Comparison of ENCODE assay signal across 14 cellular contexts in the genomic region with DNA sequence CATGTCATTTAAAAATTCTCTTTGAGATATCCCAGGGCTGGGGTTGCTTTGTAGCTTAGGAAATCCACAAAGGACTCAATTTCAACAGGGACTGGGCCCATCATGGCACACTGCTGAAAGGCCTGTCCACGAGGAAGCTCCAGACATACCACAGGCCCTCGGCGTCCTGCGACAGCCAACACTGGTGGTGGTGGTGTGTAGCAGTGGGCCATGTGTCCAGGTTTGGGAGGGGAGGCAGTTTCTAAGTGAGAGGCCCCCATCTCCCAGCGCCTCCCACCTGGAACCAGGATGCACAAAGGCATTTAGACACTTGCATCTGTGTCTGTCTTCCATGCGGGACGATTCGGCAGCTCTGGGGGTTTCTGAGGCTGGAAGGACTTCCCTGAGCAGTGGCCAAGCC.
DNase-seq lines count a peak whose midpoint lies in the region; ATAC-seq, FAIRE-seq and TF ChIP-seq lines count a peak whose summit lies in the region.
"Had no signal": no experiment of that assay in that cellular context is flagged by ENCODE, and none has a peak within 500 bp of the region (broad histone marks: within the 10 kb centered on the region; RNA-seq: fewer than 3 reads in every experiment).

No MANE protein-coding gene starts in this region.

- H3K4me2 ChIP-seq in H1 (ENCODE audit: insufficient read depth in 1 of 2, low read depth in 2 of 2, low read length in 2 of 2) = no peak overlapping the region
- H3K4me2 ChIP-seq: A549 had no signal

- no peaks in the 10 kb centered on the region for H3K23me2 ChIP-seq in H1 (ENCODE audit: low read depth, low read length)

- no peaks in the 10 kb centered on the region for H3K9me3 Mint-ChIP-seq in natural killer cell treated with Interleukin-12 subunit alpha and Interleukin-12 subunit beta and Interleukin-15 and Interleukin-18, amount 100 ng/mL, for 72 hours
- no peaks in the 10 kb centered on the region for H3K9me3 Mint-ChIP-seq in natural killer cell
- H3K9me3 Mint-ChIP-seq in activated naive CD4-positive, alpha-beta T cell treated with anti-CD3 and anti-CD28 coated beads, Interleukin-2, amount 50 U/mL, for 72 hours = no peaks in the 10 kb centered on the region
- H3K9me3 Mint-ChIP-seq: CD4-positive, alpha-beta memory T cell had no signal

- whole genome bisulfite sequencing in H1 (ENCODE audit: extremely low coverage in 1 of 2, insufficient coverage in 1 of 2, insufficient read length in 1 of 2, insufficient replicate concordance in 2 of 2, low coverage in 1 of 2, low lambda C conversion rate in 2 of 2, missing lambda C conversion rate in 1 of 2), 2 experiments = 96% methylated on average over 8 of the region's 8 CpGs; no CpG with 5 or more reads in 1 of the 2 experiments
- 89 to 95% (median 92%) methylated on average over 7 to 8 of the region's 8 CpGs for WGBS in spleen, 5 donors

- H3K14ac ChIP-seq in H1 (ENCODE audit: insufficient read length) = no peak overlapping the region

- CTCF ChIA-PET in H1 (lab: Charles Lee; ENCODE audit: partially characterized antibody) = interaction anchor here (0.6 to 5.8 kb wide), 43 partner anchors 8 to 513 kb away, joined by 3 to 76 read pairs (median 5); no protein-coding TSS in a partner anchor

- H3K4me3 Mint-ChIP-seq in natural killer cell treated with Interleukin-12 subunit alpha and Interleukin-12 subunit beta and Interleukin-15 and Interleukin-18, amount 100 ng/mL, for 72 hours = no peak overlapping the region
- H3K4me3 Mint-ChIP-seq in natural killer cell = no peak overlapping the region
- H3K4me3 Mint-ChIP-seq: CD4-positive, alpha-beta memory T cell; H9 had no signal

- no peak overlapping the region for H3K9ac ChIP-seq in H1 (replicated peaks in 1 of 4; ENCODE audit: extremely low read depth in 1 of 4, low read depth in 3 of 4, low read length in 3 of 4)

- peak; percentile 46 for DNase-seq in natural killer cell treated with Interleukin-12 subunit alpha and Interleukin-12 subunit beta and Interleukin-15 and Interleukin-18, amount 100 ng/mL, for 72 hours (ENCODE audit: low spot score)
- DNase-seq in natural killer cell (no peak), H1 (ENCODE audit: low read depth in 1 of 2, low spot score in 2 of 2) (no peak), posterior vena cava (ENCODE audit: low spot score) (peak; percentile 54), spleen (peak; percentile 67), SW480 (ENCODE audit: low spot score) (no peak), cerebellar cortex (ENCODE audit: low spot score) (no peak)
- no peak for DNase-seq in activated naive CD4-positive, alpha-beta T cell treated with anti-CD3 and anti-CD28 coated beads, Interleukin-2, amount 50 U/mL, for 72 hours (ENCODE audit: low spot score in 2 of 2)
- DNase-seq: DMS79 treated with DMSO at 0.1 percent for 48 hours, GF-D8 had no signal

- FAIRE-seq in H1 (lab: Jason Lieb, UNC) = no peak
- FAIRE-seq: A549 had no signal

- H3K79me1 ChIP-seq in H1 (ENCODE audit: low read depth, low read length) = no peaks in the 10 kb centered on the region

- intact Hi-C loops in natural killer cell (cut with micrococcal nuclease) (no loop called here), posterior vena cava (cut with DNase I) (loop anchor here in 1 of 2 donors (2.0 to 5.0 kb wide), 2 partner anchors 316 to 514 kb away; no protein-coding TSS in a partner anchor), spleen (cut with DNase I; ENCODE audit: low total_unique reads) (loop anchor here (5.0 kb wide), 1 partner anchor 514 kb away; no protein-coding TSS in a partner anchor)

- H3K36me3 ChIP-seq in H1 (ENCODE audit: control insufficient read depth in 2 of 4, insufficient read depth in 4 of 4, low read length in 3 of 4) (no peaks in the 10 kb centered on the region), spleen (no peaks in the 10 kb centered on the region)
- H3K36me3 ChIP-seq: BE2C had no signal

- TF ChIP-seq CTCF in natural killer cell (IDR thresholded peaks at IDR 0.05) = no peak
- TF ChIP-seq CTCF in H1 (IDR thresholded peaks at IDR 0.05; ENCODE audit: control extremely low read depth in 1 of 3, insufficient read depth in 1 of 3, low read depth in 1 of 3, low read length in 3 of 3) = no peak
- TF ChIP-seq CTCF in spleen (IDR thresholded peaks at IDR 0.05 in 8 of 11, conservative IDR thresholded peaks at IDR 0.05 in 3 of 11) = no peak

- H2AK5ac ChIP-seq in H1 (ENCODE audit: low read depth, low read length) = no peak overlapping the region

- no peak overlapping the region for H3K27ac Mint-ChIP-seq in natural killer cell treated with Interleukin-12 subunit alpha and Interleukin-12 subunit beta and Interleukin-15 and Interleukin-18, amount 100 ng/mL, for 72 hours
- no peak overlapping the region for H3K27ac Mint-ChIP-seq in natural killer cell
- H3K27ac Mint-ChIP-seq in activated naive CD4-positive, alpha-beta T cell treated with anti-CD3 and anti-CD28 coated beads, Interleukin-2, amount 50 U/mL, for 72 hours = no peak overlapping the region
- H3K27ac Mint-ChIP-seq: CD4-positive, alpha-beta memory T cell had no signal

- H3K27ac ChIP-seq in H1 (ENCODE audit: low read depth, low read length) (no peak overlapping the region), spleen (no peak overlapping the region)
- H3K27ac ChIP-seq: A549 had no signal

- H3K4me3 ChIP-seq in H1 (ENCODE audit: extremely low read depth in 1 of 4, insufficient read depth in 2 of 4, low read depth in 3 of 4, low read length in 4 of 4) (no peak overlapping the region), spleen (no peak overlapping the region)
- H3K4me3 ChIP-seq: A549 had no signal

- no peak for ATAC-seq in natural killer cell treated with Interleukin-12 subunit alpha and Interleukin-12 subunit beta and Interleukin-15 and Interleukin-18, amount 100 ng/mL, for 72 hours
- no peak for ATAC-seq in natural killer cell
- ATAC-seq in activated naive CD4-positive, alpha-beta T cell treated with anti-CD3 and anti-CD28 coated beads, Interleukin-2, amount 50 U/mL, for 72 hours = no peak

- no peak for TF ChIP-seq EP300 in H1 (IDR thresholded peaks at IDR 0.05; ENCODE audit: borderline replicate concordance in 1 of 2, low read depth in 2 of 2, low read length in 2 of 2)

- H3K4me1 ChIP-seq in H1 (replicated peaks in 1 of 4; ENCODE audit: control insufficient read depth in 3 of 4, insufficient read depth in 4 of 4, low read length in 3 of 4) = peaks cover 0 to 4% (median 1%) of the 10 kb centered on the region in 4 experiments; a peak in 5 of 7 replicates
- no peaks in the 10 kb centered on the region for H3K4me1 ChIP-seq in spleen
- H3K4me1 ChIP-seq: A549, BE2C had no signal

- H3K27me3 Mint-ChIP-seq in natural killer cell treated with Interleukin-12 subunit alpha and Interleukin-12 subunit beta and Interleukin-15 and Interleukin-18, amount 100 ng/mL, for 72 hours = peaks cover 0 to 2% of the 10 kb centered on the region in 2 donors
- peaks cover 6 to 14% of the 10 kb centered on the region in 2 donors for H3K27me3 Mint-ChIP-seq in natural killer cell (ENCODE audit: low read depth in 2 of 2)

- no peaks in the 10 kb centered on the region for H3K4me1 Mint-ChIP-seq in natural killer cell treated with Interleukin-12 subunit alpha and Interleukin-12 subunit beta and Interleukin-15 and Interleukin-18, amount 100 ng/mL, for 72 hours (ENCODE audit: low read depth in 2 of 2)
- no peaks in the 10 kb centered on the region for H3K4me1 Mint-ChIP-seq in natural killer cell
- H3K4me1 Mint-ChIP-seq: CD4-positive, alpha-beta memory T cell had no signal

- H2AFZ ChIP-seq in H1 (ENCODE audit: low read length) = peak overlapping the region; percentile 93; the same call in 1 of the 2 replicates

- H4K5ac ChIP-seq in H1 (ENCODE audit: insufficient read length, low read depth, low read length) = no peak overlapping the region

- H4K8ac ChIP-seq in H1 (ENCODE audit: extremely low read depth, insufficient read depth, low read length) = no peak overlapping the region

- H3K27me3 ChIP-seq in H1 (replicated peaks in 1 of 4; ENCODE audit: control insufficient read depth in 3 of 4, extremely low read depth in 1 of 4, insufficient read depth in 3 of 4, low read length in 3 of 4) = no peaks in the 10 kb centered on the region; a peak in 1 of 7 replicates
- H3K27me3 ChIP-seq in spleen (replicated peaks in 1 of 7) = peaks cover 0 to 16% (median 0%) of the 10 kb centered on the region in 7 donors
- H3K27me3 ChIP-seq: BE2C had no signal

- H2BK12ac ChIP-seq in H1 (ENCODE audit: low read depth, low read length) = 0 out of 2 replicates have a peak overlapping the region, but pooled peaks have one; percentile 27

- H3K79me2 ChIP-seq in H1 (ENCODE audit: control insufficient read depth in 1 of 2, insufficient read depth in 2 of 2, low read length in 2 of 2) = no peaks in the 10 kb centered on the region

- TF ChIP-seq POLR2A in H1 (IDR thresholded peaks at IDR 0.05; ENCODE audit: control extremely low read depth in 1 of 2, low read depth in 2 of 2, low read length in 2 of 2) (no peak), spleen (IDR thresholded peaks at IDR 0.05) (no peak)

- H3K9me3 ChIP-seq in H1 (ENCODE audit: insufficient read depth in 2 of 2, low read depth in 1 of 2, low read length in 1 of 2) = no peaks in the 10 kb centered on the region
- H3K9me3 ChIP-seq in spleen = no peaks in the 10 kb centered on the region
- H3K9me3 ChIP-seq: A549, BE2C had no signal

- peak overlapping the region; percentile 98; the same call in 1 of the 2 replicates for H2BK15ac ChIP-seq in H1 (ENCODE audit: low read length)

- H2BK20ac ChIP-seq in H1 (ENCODE audit: low read length) = 0 out of 2 replicates have a peak overlapping the region, but pooled peaks have one; percentile 72

- H3K36me3 Mint-ChIP-seq in natural killer cell treated with Interleukin-12 subunit alpha and Interleukin-12 subunit beta and Interleukin-15 and Interleukin-18, amount 100 ng/mL, for 72 hours = no peaks in the 10 kb centered on the region
- H3K36me3 Mint-ChIP-seq in natural killer cell = no peaks in the 10 kb centered on the region
- no peaks in the 10 kb centered on the region for H3K36me3 Mint-ChIP-seq in activated naive CD4-positive, alpha-beta T cell treated with anti-CD3 and anti-CD28 coated beads, Interleukin-2, amount 50 U/mL, for 72 hours
- H3K36me3 Mint-ChIP-seq: CD4-positive, alpha-beta memory T cell had no signal

- no peak for TF ChIP-seq RAD21 in H1 (IDR thresholded peaks at IDR 0.05 in 1 of 2, conservative IDR thresholded peaks at IDR 0.05 in 1 of 2; ENCODE audit: low read depth in 2 of 2, low read length in 2 of 2)

- no peak overlapping the region for H2BK120ac ChIP-seq in H1 (replicated peaks; ENCODE audit: low read depth, low read length)

- no peak overlapping the region for H3K4ac ChIP-seq in H1 (replicated peaks; ENCODE audit: insufficient read length, low read depth, low read length)

- no peaks in the 10 kb centered on the region for H4K20me1 ChIP-seq in H1 (replicated peaks in 1 of 2; ENCODE audit: control insufficient read depth in 1 of 2, insufficient read depth in 2 of 2, low read length in 2 of 2)

- peak overlapping the region; percentile 55 for H4K91ac ChIP-seq in H1 (replicated peaks; ENCODE audit: insufficient read length, low read length)

- H3K56ac ChIP-seq in H1 (replicated peaks; ENCODE audit: insufficient read length, low read depth, low read length) = no peak overlapping the region

- POLR2A ChIA-PET in H1 (lab: Charles Lee; ENCODE audit: partially characterized antibody) = interaction anchor here (1.4 kb wide), 1 partner anchor 64 kb away, joined by 5 read pairs; no protein-coding TSS in a partner anchor

- H3K18ac ChIP-seq in H1 (ENCODE audit: extremely low read depth, low read length) = no peak overlapping the region

- H3K23ac ChIP-seq in H1 (ENCODE audit: insufficient read length) = no peak overlapping the region

- H2BK5ac ChIP-seq in H1 (ENCODE audit: low read depth, low read length) = no peak overlapping the region

Comparison
In these comparisons a context has a peak if more than half of its experiments do, and no peak if none do; other contexts are left out.
1. DNase-seq: peak in natural killer cell treated with Interleukin-12 subunit alpha and Interleukin-12 subunit beta and Interleukin-15 and Interleukin-18, amount 100 ng/mL, for 72 hours (single experiment), posterior vena cava (single experiment) and spleen (single experiment); none in natural killer cell (single experiment), H1 (0 of 2), SW480 (single experiment), cerebellar cortex (single experiment) and activated naive CD4-positive, alpha-beta T cell treated with anti-CD3 and anti-CD28 coated beads, Interleukin-2, amount 50 U/mL, for 72 hours (0 of 2).